Comparison of ENCODE assay signal across 8 cellular contexts in genomic region chr3:39383190-39383912, GRCh38. TPM values are rescaled to one million over a fixed set of nuclear protein-coding genes. Genes with fewer than 3 reads are reported as not detected.
DNase-seq lines count a peak whose midpoint lies in the region; ATAC-seq and TF ChIP-seq lines count a peak whose summit lies in the region.

A gene with protein sequence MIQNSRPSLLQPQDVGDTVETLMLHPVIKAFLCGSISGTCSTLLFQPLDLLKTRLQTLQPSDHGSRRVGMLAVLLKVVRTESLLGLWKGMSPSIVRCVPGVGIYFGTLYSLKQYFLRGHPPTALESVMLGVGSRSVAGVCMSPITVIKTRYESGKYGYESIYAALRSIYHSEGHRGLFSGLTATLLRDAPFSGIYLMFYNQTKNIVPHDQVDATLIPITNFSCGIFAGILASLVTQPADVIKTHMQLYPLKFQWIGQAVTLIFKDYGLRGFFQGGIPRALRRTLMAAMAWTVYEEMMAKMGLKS (plus strand): TSS chr3:39383370. CDS start chr3:39383725, 355 bp downstream.

- DNase-seq in LHCN-M2 (ENCODE audit: low read depth) (peak; percentile 82), fibroblast of villous mesenchyme (ENCODE audit: low read depth) (peak; percentile 92), testis (peak; percentile 93), NCI-H2227 treated with DMSO at 0.1 percent for 48 hours (lab: John Stamatoyannopoulos, UW) (no peak)
- peak; percentile 67 for DNase-seq in activated T-cell treated with anti-CD3 and anti-CD28 coated beads, Interleukin-2, amount 50 U/mL, for 4 hours

- peak; percentile 34 for TF ChIP-seq CTCF in DOHH2 (IDR thresholded peaks at IDR 0.05; ENCODE audit: low read depth, low read length, poor library complexity, severe bottlenecking)
- TF ChIP-seq CTCF in fibroblast of villous mesenchyme (IDR thresholded peaks at IDR 0.05; ENCODE audit: insufficient read depth, low read depth, low read length) = peak; percentile 30
- no peak for TF ChIP-seq CTCF in neutrophil (IDR thresholded peaks at IDR 0.05)
- peak in 1 of 3 experiments; percentile 17 for TF ChIP-seq CTCF in testis (IDR thresholded peaks at IDR 0.05)

- H3K79me2 ChIP-seq in DOHH2 (ENCODE audit: control insufficient read depth, low read length) = peaks cover 51% of the 10 kb centered on the region

- no peaks in the 10 kb centered on the region for H3K9me2 ChIP-seq in DOHH2 (replicated peaks; ENCODE audit: control insufficient read depth, low read length)

- H4K20me1 ChIP-seq in DOHH2 (ENCODE audit: control insufficient read depth, insufficient read depth, low read depth, low read length) = peaks cover 24% of the 10 kb centered on the region

- H3K4me3 ChIP-seq in DOHH2 (ENCODE audit: low read length) (peak within 1 kb of the TSS; percentile 88), fibroblast of villous mesenchyme (ENCODE audit: low read depth, low read length) (peak within 1 kb of the TSS; percentile 90), neutrophil (ENCODE audit: low read depth in 1 of 2, low read length in 1 of 2) (peak within 1 kb of the TSS; percentile 65 to 74), testis (peak within 1 kb of the TSS; percentile 81 to 83)

- peaks cover 40% of the 10 kb centered on the region for H3K4me1 Mint-ChIP-seq in activated T-cell treated with anti-CD3 and anti-CD28 coated beads, Interleukin-2, amount 50 U/mL, for 4 hours (ENCODE audit: low read depth)

- H3K36me3 ChIP-seq in DOHH2 (ENCODE audit: control insufficient read depth, low read length) = peaks cover 26% of the 10 kb centered on the region
- H3K36me3 ChIP-seq in neutrophil = no peaks in the 10 kb centered on the region
- no peaks in the 10 kb centered on the region for H3K36me3 ChIP-seq in testis (ENCODE audit: low read depth, missing control alignments)

- no peaks in the 10 kb centered on the region for H3K9me3 Mint-ChIP-seq in activated T-cell treated with anti-CD3 and anti-CD28 coated beads, Interleukin-2, amount 50 U/mL, for 4 hours

- H3K4me1 ChIP-seq in DOHH2 (ENCODE audit: control insufficient read depth, low read length) = peaks cover 45% of the 10 kb centered on the region
- H3K4me1 ChIP-seq in neutrophil (ENCODE audit: control insufficient read depth in 1 of 2, insufficient read depth in 1 of 2, low read depth in 1 of 2, low read length in 1 of 2) = peaks cover 11 to 15% of the 10 kb centered on the region in 2 experiments
- peaks cover 21% of the 10 kb centered on the region for H3K4me1 ChIP-seq in testis

- no peak for TF ChIP-seq POLR2A in testis (IDR thresholded peaks at IDR 0.05)

- peaks cover 8% of the 10 kb centered on the region for H3K36me3 Mint-ChIP-seq in activated T-cell treated with anti-CD3 and anti-CD28 coated beads, Interleukin-2, amount 50 U/mL, for 4 hours (ENCODE audit: insufficient read depth)

- H3K4me2 ChIP-seq in DOHH2 (ENCODE audit: low read length) = peak within 1 kb of the TSS; percentile 67

- H3K27ac ChIP-seq in DOHH2 (ENCODE audit: low read depth, low read length) (peak within 1 kb of the TSS; percentile 83), neutrophil (peak within 1 kb of the TSS; percentile 70), testis (peak within 1 kb of the TSS; percentile 83 to 92)

- H3K4me3 Mint-ChIP-seq in activated T-cell treated with anti-CD3 and anti-CD28 coated beads, Interleukin-2, amount 50 U/mL, for 4 hours = peak within 1 kb of the TSS; percentile 99

- WGBS in testis, 2 donors = 0% methylated on average over 48 to 62 of the region's 63 CpGs

- intact Hi-C loops in testis (cut with DNase I; ENCODE audit: low total_unique reads) = no loop called here

- H3K27me3 ChIP-seq in DOHH2 (ENCODE audit: control insufficient read depth, low read length) (no peaks in the 10 kb centered on the region), neutrophil (no peaks in the 10 kb centered on the region), testis (no peaks in the 10 kb centered on the region)

- H3F3A ChIP-seq in DOHH2 (ENCODE audit: control insufficient read depth, insufficient read depth) = no peaks in the 10 kb centered on the region

- H3K27me3 Mint-ChIP-seq in activated T-cell treated with anti-CD3 and anti-CD28 coated beads, Interleukin-2, amount 50 U/mL, for 4 hours (ENCODE audit: low read depth) = no peaks in the 10 kb centered on the region

- H3K9me3 ChIP-seq in DOHH2 (ENCODE audit: control insufficient read depth, insufficient read depth, low read length) (no peaks in the 10 kb centered on the region), neutrophil (no peaks in the 10 kb centered on the region), testis (no peaks in the 10 kb centered on the region)

- peak; percentile 56 for ATAC-seq in GM21737 (IDR thresholded peaks at IDR 0.05; ENCODE audit: unreplicated experiment)
- peak; percentile 86 to 87 for ATAC-seq in activated T-cell treated with anti-CD3 and anti-CD28 coated beads, Interleukin-2, amount 50 U/mL, for 4 hours

RNA-seq across cellular contexts. Expression of the gene that starts here (rescaled TPM):
- total RNA-seq in LHCN-M2 (2014; rRNA removed) (27.6 and 28.3 TPM in 2 replicates), fibroblast of villous mesenchyme (18.4 and 22.5 TPM in 2 replicates), testis (10 to 100 TPM; 46.1 to 52.9 TPM)
- 20.6 TPM for polyA plus RNA-seq in LHCN-M2 (2012)
- 10 to 100 TPM; 64.7 to 69.1 (median 65.3) TPM for total RNA-seq in activated T-cell treated with anti-CD3 and anti-CD28 coated beads, Interleukin-2, amount 50 U/mL, for 4 hours
- 41.8 TPM for polyA plus RNA-seq in testis (ENCODE audit: insufficient read depth, low read depth, low replicate concordance)
